ENCODE assay signal across 1 cellular context in genomic region chr11:8806974-8807373, GRCh38.
TF ChIP-seq lines count a peak whose summit lies in the region.

No MANE protein-coding gene starts in this region.

TF ChIP-seq in liver, 16 proteins besides CTCF, POLR2A, EP300 and RAD21 (continued from another document):
- TF ChIP-seq, protein P1, sequence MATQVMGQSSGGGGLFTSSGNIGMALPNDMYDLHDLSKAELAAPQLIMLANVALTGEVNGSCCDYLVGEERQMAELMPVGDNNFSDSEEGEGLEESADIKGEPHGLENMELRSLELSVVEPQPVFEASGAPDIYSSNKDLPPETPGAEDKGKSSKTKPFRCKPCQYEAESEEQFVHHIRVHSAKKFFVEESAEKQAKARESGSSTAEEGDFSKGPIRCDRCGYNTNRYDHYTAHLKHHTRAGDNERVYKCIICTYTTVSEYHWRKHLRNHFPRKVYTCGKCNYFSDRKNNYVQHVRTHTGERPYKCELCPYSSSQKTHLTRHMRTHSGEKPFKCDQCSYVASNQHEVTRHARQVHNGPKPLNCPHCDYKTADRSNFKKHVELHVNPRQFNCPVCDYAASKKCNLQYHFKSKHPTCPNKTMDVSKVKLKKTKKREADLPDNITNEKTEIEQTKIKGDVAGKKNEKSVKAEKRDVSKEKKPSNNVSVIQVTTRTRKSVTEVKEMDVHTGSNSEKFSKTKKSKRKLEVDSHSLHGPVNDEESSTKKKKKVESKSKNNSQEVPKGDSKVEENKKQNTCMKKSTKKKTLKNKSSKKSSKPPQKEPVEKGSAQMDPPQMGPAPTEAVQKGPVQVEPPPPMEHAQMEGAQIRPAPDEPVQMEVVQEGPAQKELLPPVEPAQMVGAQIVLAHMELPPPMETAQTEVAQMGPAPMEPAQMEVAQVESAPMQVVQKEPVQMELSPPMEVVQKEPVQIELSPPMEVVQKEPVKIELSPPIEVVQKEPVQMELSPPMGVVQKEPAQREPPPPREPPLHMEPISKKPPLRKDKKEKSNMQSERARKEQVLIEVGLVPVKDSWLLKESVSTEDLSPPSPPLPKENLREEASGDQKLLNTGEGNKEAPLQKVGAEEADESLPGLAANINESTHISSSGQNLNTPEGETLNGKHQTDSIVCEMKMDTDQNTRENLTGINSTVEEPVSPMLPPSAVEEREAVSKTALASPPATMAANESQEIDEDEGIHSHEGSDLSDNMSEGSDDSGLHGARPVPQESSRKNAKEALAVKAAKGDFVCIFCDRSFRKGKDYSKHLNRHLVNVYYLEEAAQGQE (IDR thresholded peaks at IDR 0.05), result no peak
- TF ChIP-seq FOXA2 (IDR thresholded peaks at IDR 0.05) (no peak), GABPA (IDR thresholded peaks at IDR 0.05 in 1 of 2, conservative IDR thresholded peaks at IDR 0.05 in 1 of 2) (no peak), YY1 (IDR thresholded peaks at IDR 0.05) (no peak), RXRA (IDR thresholded peaks at IDR 0.05) (no peak), SP1 (IDR thresholded peaks at IDR 0.05) (no peak), HNF4A (conservative IDR thresholded peaks at IDR 0.05) (no peak), FOXA1 (IDR thresholded peaks at IDR 0.05) (no peak)
- TF ChIP-seq, protein P2, sequence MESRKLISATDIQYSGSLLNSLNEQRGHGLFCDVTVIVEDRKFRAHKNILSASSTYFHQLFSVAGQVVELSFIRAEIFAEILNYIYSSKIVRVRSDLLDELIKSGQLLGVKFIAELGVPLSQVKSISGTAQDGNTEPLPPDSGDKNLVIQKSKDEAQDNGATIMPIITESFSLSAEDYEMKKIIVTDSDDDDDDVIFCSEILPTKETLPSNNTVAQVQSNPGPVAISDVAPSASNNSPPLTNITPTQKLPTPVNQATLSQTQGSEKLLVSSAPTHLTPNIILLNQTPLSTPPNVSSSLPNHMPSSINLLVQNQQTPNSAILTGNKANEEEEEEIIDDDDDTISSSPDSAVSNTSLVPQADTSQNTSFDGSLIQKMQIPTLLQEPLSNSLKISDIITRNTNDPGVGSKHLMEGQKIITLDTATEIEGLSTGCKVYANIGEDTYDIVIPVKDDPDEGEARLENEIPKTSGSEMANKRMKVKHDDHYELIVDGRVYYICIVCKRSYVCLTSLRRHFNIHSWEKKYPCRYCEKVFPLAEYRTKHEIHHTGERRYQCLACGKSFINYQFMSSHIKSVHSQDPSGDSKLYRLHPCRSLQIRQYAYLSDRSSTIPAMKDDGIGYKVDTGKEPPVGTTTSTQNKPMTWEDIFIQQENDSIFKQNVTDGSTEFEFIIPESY (IDR thresholded peaks at IDR 0.05), result no peak
